12 cellular contexts compared by ENCODE assay signal in the genomic region with DNA sequence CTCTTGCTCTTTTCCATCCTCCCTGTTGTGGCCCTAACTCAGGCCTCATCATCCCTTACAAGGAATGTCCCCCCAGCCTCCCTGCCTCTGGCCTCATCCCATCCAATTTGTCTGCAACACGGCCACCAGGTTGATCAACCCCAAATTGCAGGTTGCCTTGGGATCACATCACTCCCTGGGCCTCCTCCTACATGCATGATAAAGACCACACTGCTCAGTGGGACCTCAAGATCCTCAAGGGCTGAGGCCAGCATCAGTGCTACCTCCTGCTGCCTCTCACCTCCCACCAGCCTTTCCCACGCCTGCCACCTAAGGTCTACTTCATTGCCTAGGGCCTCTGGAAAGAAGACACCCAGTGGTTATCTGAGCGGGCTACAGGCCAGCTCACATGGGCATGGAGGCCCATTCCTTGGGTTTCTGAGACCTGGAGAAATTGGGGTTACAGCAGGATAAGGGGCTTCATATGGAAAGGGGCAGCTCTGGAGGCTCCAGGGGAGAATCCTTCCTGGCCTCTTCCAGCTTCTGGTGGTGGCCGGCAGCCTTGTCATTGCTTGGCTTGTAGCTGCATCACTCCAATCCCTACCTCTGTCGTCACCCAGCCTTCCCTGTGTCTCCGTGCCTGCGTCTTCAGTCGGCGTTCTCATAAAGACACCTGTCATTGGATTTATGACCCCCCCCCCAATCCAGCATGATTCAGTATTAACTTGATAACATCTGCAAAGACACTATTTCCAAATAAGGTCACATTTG.
DNase-seq lines count a peak whose midpoint lies in the region; ATAC-seq, FAIRE-seq and TF ChIP-seq lines count a peak whose summit lies in the region.
"Had no signal": no experiment of that assay in that cellular context is flagged by ENCODE, and none has a peak within 500 bp of the region (broad histone marks: within the 10 kb centered on the region; RNA-seq: fewer than 3 reads in every experiment).

No MANE protein-coding gene starts in this region.

- H2BK15ac ChIP-seq in H1 (ENCODE audit: low read length), result 0 out of 2 replicates have a peak overlapping the region, but pooled peaks have one; percentile 63

- H4K5ac ChIP-seq in H1 (ENCODE audit: insufficient read length, low read depth, low read length), result no peak overlapping the region

- no peak overlapping the region for H3K14ac ChIP-seq in H1 (ENCODE audit: insufficient read length)

- CTCF ChIA-PET in HEK293 (lab: Yijun Ruan, JAX), result no interaction called here
- CTCF ChIA-PET in H1 (lab: Charles Lee; ENCODE audit: partially characterized antibody), result interaction anchor here (1.2 to 50.4 kb wide), 2 partner anchors 8 to 30 kb away, joined by 3 to 984 read pairs; no protein-coding TSS in a partner anchor

- WGBS in H1 (ENCODE audit: extremely low coverage in 1 of 2, insufficient coverage in 1 of 2, insufficient read length in 1 of 2, insufficient replicate concordance in 2 of 2, low coverage in 1 of 2, low lambda C conversion rate in 2 of 2, missing lambda C conversion rate in 1 of 2), 2 experiments, result 86% methylated on average over 9 of the region's 9 CpGs; no CpG with 5 or more reads in 1 of the 2 experiments
- 88 to 94% (median 90%) methylated on average over 9 of the region's 9 CpGs for WGBS in stomach, 5 donors

- no peaks in the 10 kb centered on the region for H3K79me1 ChIP-seq in H1 (ENCODE audit: low read depth, low read length)

- no peak overlapping the region for H3K27ac ChIP-seq in HEK293 (ENCODE audit: extremely low read depth, low read depth, low read length)
- no peak overlapping the region for H3K27ac ChIP-seq in H1 (ENCODE audit: low read depth, low read length)
- no peak overlapping the region for H3K27ac ChIP-seq in stomach
- no peak overlapping the region for H3K27ac ChIP-seq in SJCRH30

- FAIRE-seq in H1 (lab: Jason Lieb, UNC), result no peak
- FAIRE-seq: H54 had no signal

- no peak overlapping the region; the same call in 1 of the 2 replicates for H2BK5ac ChIP-seq in H1 (ENCODE audit: low read depth, low read length)

- H3K36me3 ChIP-seq in HEK293 (ENCODE audit: control insufficient read depth in 2 of 2, insufficient read depth in 1 of 2, low read length in 2 of 2) (no peaks in the 10 kb centered on the region), H1 (ENCODE audit: control insufficient read depth in 2 of 4, insufficient read depth in 4 of 4, low read length in 3 of 4) (no peaks in the 10 kb centered on the region), stomach (no peaks in the 10 kb centered on the region), SJCRH30 (no peaks in the 10 kb centered on the region)

- H3K4me1 ChIP-seq in HEK293 (ENCODE audit: control insufficient read depth, insufficient read depth, low read length), result no peaks in the 10 kb centered on the region
- H3K4me1 ChIP-seq in H1 (replicated peaks in 1 of 4; ENCODE audit: control insufficient read depth in 3 of 4, insufficient read depth in 4 of 4, low read length in 3 of 4), result peaks cover 0 to 4% (median 2%) of the 10 kb centered on the region in 4 experiments; a peak in 4 of 7 replicates
- peaks cover 0 to 15% (median 0%) of the 10 kb centered on the region in 4 donors for H3K4me1 ChIP-seq in stomach
- H3K4me1 ChIP-seq in SJCRH30, result no peaks in the 10 kb centered on the region

- no peak overlapping the region for H2BK120ac ChIP-seq in H1 (replicated peaks; ENCODE audit: low read depth, low read length)

- H3K9me3 ChIP-seq in HEK293 (ENCODE audit: control insufficient read depth, insufficient read depth, low read depth, low read length) (no peaks in the 10 kb centered on the region), H1 (ENCODE audit: insufficient read depth in 2 of 2, low read depth in 1 of 2, low read length in 1 of 2) (peaks cover 0 to 6% of the 10 kb centered on the region in 2 experiments; a peak in 1 of 4 replicates), stomach (peaks cover 0 to 10% (median 9%) of the 10 kb centered on the region in 4 donors), SJCRH30 (replicated peaks) (no peaks in the 10 kb centered on the region)

- H2BK12ac ChIP-seq in H1 (ENCODE audit: low read depth, low read length), result peak overlapping the region; percentile 19; the same call in 1 of the 2 replicates

- H3K56ac ChIP-seq in H1 (replicated peaks; ENCODE audit: insufficient read length, low read depth, low read length), result no peak overlapping the region

- H3K27me3 ChIP-seq in H1 (replicated peaks in 1 of 4; ENCODE audit: control insufficient read depth in 3 of 4, extremely low read depth in 1 of 4, insufficient read depth in 3 of 4, low read length in 3 of 4) (peaks cover 0 to 5% (median 0%) of the 10 kb centered on the region in 4 experiments; a peak in 4 of 7 replicates), stomach (peaks cover 0 to 91% (median 0%) of the 10 kb centered on the region in 3 donors), SJCRH30 (peaks cover 27% of the 10 kb centered on the region; the same call in 1 of the 2 replicates)

- H4K20me1 ChIP-seq in H1 (replicated peaks in 1 of 2; ENCODE audit: control insufficient read depth in 1 of 2, insufficient read depth in 2 of 2, low read length in 2 of 2), result no peaks in the 10 kb centered on the region

- H2AFZ ChIP-seq in H1 (ENCODE audit: low read length), result no peak overlapping the region

- no peaks in the 10 kb centered on the region for H3K79me2 ChIP-seq in H1 (ENCODE audit: control insufficient read depth in 1 of 2, insufficient read depth in 2 of 2, low read length in 2 of 2)

- H2BK20ac ChIP-seq in H1 (ENCODE audit: low read length), result peak overlapping the region; percentile 51; the same call in 1 of the 2 replicates

- H3K23me2 ChIP-seq in H1 (ENCODE audit: low read depth, low read length), result no peaks in the 10 kb centered on the region; the same call in 1 of the 2 replicates

- no peak overlapping the region for H4K8ac ChIP-seq in H1 (ENCODE audit: extremely low read depth, insufficient read depth, low read length)

- H4K91ac ChIP-seq in H1 (replicated peaks; ENCODE audit: insufficient read length, low read length), result no peak overlapping the region

- peak in 1 of 2 experiments; percentile 31 for DNase-seq in H1 (ENCODE audit: low read depth in 1 of 2, low spot score in 2 of 2)
- peak; percentile 53 for DNase-seq in mesenteric fat pad (ENCODE audit: low spot score)
- peak; percentile 15 for DNase-seq in stomach
- no peak for DNase-seq in SHP77 (lab: John Stamatoyannopoulos, UW)
- DNase-seq in NCI-H1436 (lab: John Stamatoyannopoulos, UW), result no peak
- no peak for DNase-seq in SJCRH30
- DNase-seq: C1 segment of cervical spinal cord, Calu3, DMS 273 treated with DMSO at 0.1 percent for 48 hours had no signal

- H3K4ac ChIP-seq in H1 (replicated peaks; ENCODE audit: insufficient read length, low read depth, low read length), result no peak overlapping the region

- no peak for TF ChIP-seq EP300 in H1 (IDR thresholded peaks at IDR 0.05; ENCODE audit: borderline replicate concordance in 1 of 2, low read depth in 2 of 2, low read length in 2 of 2)
- TF ChIP-seq EP300 in stomach (IDR thresholded peaks at IDR 0.05), result no peak

- no peak overlapping the region for H3K18ac ChIP-seq in H1 (ENCODE audit: extremely low read depth, low read length)

- no peak for ATAC-seq in HG02884 (IDR thresholded peaks at IDR 0.05; ENCODE audit: unreplicated experiment)

- H3K4me2 ChIP-seq in H1 (ENCODE audit: insufficient read depth in 1 of 2, low read depth in 2 of 2, low read length in 2 of 2), result no peak overlapping the region; a peak in 1 of 4 replicates

- no peak overlapping the region for H3K23ac ChIP-seq in H1 (ENCODE audit: insufficient read length)

- H3K4me3 ChIP-seq in HEK293 (ENCODE audit: low read depth, low read length), result no peak overlapping the region
- no peak overlapping the region for H3K4me3 ChIP-seq in H1 (ENCODE audit: extremely low read depth in 1 of 4, insufficient read depth in 2 of 4, low read depth in 3 of 4, low read length in 4 of 4)
- no peak overlapping the region for H3K4me3 ChIP-seq in stomach
- no peak overlapping the region for H3K4me3 ChIP-seq in SJCRH30

- H2AK5ac ChIP-seq in H1 (ENCODE audit: low read depth, low read length), result 0 out of 2 replicates have a peak overlapping the region, but pooled peaks have one; percentile 15

- TF ChIP-seq POLR2A in H1 (IDR thresholded peaks at IDR 0.05; ENCODE audit: control extremely low read depth in 1 of 2, low read depth in 2 of 2, low read length in 2 of 2) (no peak), stomach (IDR thresholded peaks at IDR 0.05) (no peak)

- intact Hi-C loops in stomach (cut with DNase I; ENCODE audit: low total_unique reads), result no loop called here

- POLR2A ChIA-PET in HEK293 (lab: Yijun Ruan, JAX), result no interaction called here
- POLR2A ChIA-PET in H1 (lab: Charles Lee; ENCODE audit: partially characterized antibody), result interaction anchor here (0.7 kb wide), 1 partner anchor 20 kb away, joined by 3 read pairs; no protein-coding TSS in a partner anchor

- TF ChIP-seq CTCF in HEK293 (tag by site-specific recombination; IDR thresholded peaks at IDR 0.05) (no peak), H1 (IDR thresholded peaks at IDR 0.05; ENCODE audit: control extremely low read depth in 1 of 3, insufficient read depth in 1 of 3, low read depth in 1 of 3, low read length in 3 of 3) (no peak), stomach (IDR thresholded peaks at IDR 0.05) (no peak)

- TF ChIP-seq RAD21 in H1 (IDR thresholded peaks at IDR 0.05 in 1 of 2, conservative IDR thresholded peaks at IDR 0.05 in 1 of 2; ENCODE audit: low read depth in 2 of 2, low read length in 2 of 2), result no peak

- H3K9ac ChIP-seq in H1 (replicated peaks in 1 of 4; ENCODE audit: extremely low read depth in 1 of 4, low read depth in 3 of 4, low read length in 3 of 4), result no peak overlapping the region

TF ChIP-seq in H1, 55 proteins besides CTCF, POLR2A, EP300 and RAD21 (continues in another document):
- TF ChIP-seq HDAC2 (IDR thresholded peaks at IDR 0.05; ENCODE audit: borderline replicate concordance in 1 of 2, low read depth in 2 of 2, low read length in 2 of 2), result no peak
- no peak for TF ChIP-seq E2F6 (IDR thresholded peaks at IDR 0.05)
- TF ChIP-seq USF2 (IDR thresholded peaks at IDR 0.05; ENCODE audit: low read length), result no peak
- no peak for TF ChIP-seq CBX5 (IDR thresholded peaks at IDR 0.05; ENCODE audit: low read depth, low read length)
- TF ChIP-seq BCL11A (IDR thresholded peaks at IDR 0.05; ENCODE audit: low read depth in 2 of 2, low read length in 2 of 2), result no peak
- TF ChIP-seq SP4 (IDR thresholded peaks at IDR 0.05; ENCODE audit: low read length), result no peak

Comparison
In these comparisons a context has a peak if more than half of its experiments do, and no peak if none do; other contexts are left out.
1. DNase-seq: peak in mesenteric fat pad (single experiment) and stomach (single experiment); none in SHP77 (0 of 2), NCI-H1436 (single experiment) and SJCRH30 (0 of 2).